8 cellular contexts compared by ENCODE assay signal in the genomic region with DNA sequence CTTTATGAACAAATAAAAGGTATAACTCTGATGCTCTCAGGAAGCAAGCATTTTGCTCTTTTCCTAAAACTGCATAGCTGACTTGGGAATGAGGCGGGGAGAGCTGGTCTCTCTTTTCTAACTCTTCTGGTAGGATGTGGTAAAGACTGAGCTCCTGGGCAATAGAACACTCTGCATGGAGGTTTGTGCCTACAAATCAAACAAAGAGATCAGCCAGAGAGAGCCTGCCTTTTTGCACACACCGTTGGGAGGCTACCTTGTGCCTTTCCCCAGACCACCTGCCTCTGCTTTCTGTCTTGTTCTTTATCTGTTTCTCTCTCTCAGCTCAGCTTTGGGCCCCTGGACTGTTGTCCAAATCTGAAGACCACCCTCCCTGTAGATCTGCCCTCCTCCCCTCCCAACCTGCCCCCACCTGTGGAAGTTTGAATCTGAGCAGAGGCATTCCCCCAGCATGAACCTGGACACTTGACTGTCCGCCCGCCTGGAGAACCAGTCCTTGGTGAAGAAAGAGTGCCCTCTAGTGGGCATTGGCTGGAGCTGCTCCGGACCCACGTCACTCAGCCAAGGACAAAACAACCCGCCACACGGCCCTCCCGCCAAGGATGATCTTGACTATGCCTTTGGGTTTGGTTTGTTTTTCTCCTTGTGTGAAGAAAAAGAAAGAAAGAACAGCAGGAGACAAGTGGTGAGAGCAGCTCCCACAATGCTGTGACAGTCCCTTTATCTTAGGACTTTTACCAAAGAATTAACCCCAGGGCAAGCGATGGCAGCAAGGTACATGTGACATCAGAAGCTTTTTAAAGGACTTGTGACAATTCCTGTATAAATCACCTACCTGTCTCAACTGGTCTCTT.
A peak's percentile ranks its signal among the peaks of the same experiment; 100 is the strongest.
DNase-seq lines count a peak whose midpoint lies in the region; ATAC-seq, FAIRE-seq and TF ChIP-seq lines count a peak whose summit lies in the region.

No MANE protein-coding gene starts in this region.

- H2AK5ac ChIP-seq in H1 (ENCODE audit: low read depth, low read length) = no peak overlapping the region

- H3K9me3 Mint-ChIP-seq in CD8-positive, alpha-beta memory T cell = peaks cover 0 to 4% (median 0%) of the 10 kb centered on the region in 5 donors
- H3K9me3 Mint-ChIP-seq in activated CD4-positive, alpha-beta memory T cell treated with anti-CD3 and anti-CD28 coated beads for 36 hours = no peaks in the 10 kb centered on the region

- no peak for TF ChIP-seq EP300 in H1 (IDR thresholded peaks at IDR 0.05; ENCODE audit: borderline replicate concordance in 1 of 2, low read depth in 2 of 2, low read length in 2 of 2)

- peak overlapping the region; percentile 39; the same call in 1 of the 2 replicates for H3K18ac ChIP-seq in H1 (ENCODE audit: extremely low read depth, low read length)

- no peak overlapping the region for H2BK12ac ChIP-seq in H1 (ENCODE audit: low read depth, low read length)

- no peaks in the 10 kb centered on the region for H3K36me3 ChIP-seq in CD8-positive, alpha-beta memory T cell (ENCODE audit: insufficient read depth, low read length)
- H3K36me3 ChIP-seq in H1 (ENCODE audit: control insufficient read depth in 2 of 4, insufficient read depth in 4 of 4, low read length in 3 of 4) = peaks cover 0 to 1% (median under 1%) of the 10 kb centered on the region in 4 experiments; a peak in 4 of 8 replicates

- no peak overlapping the region for H2BK15ac ChIP-seq in H1 (ENCODE audit: low read length)

- peaks cover 0 to 5% of the 10 kb centered on the region in 2 donors for H3K27me3 Mint-ChIP-seq in CD8-positive, alpha-beta memory T cell
- peaks cover 1% of the 10 kb centered on the region for H3K27me3 Mint-ChIP-seq in activated CD4-positive, alpha-beta memory T cell treated with anti-CD3 and anti-CD28 coated beads for 36 hours

- H2AFZ ChIP-seq in H1 (ENCODE audit: low read length) = no peak overlapping the region

- peaks cover 3 to 59% of the 10 kb centered on the region in 2 experiments; a peak in 3 of 4 replicates for H3K79me2 ChIP-seq in H1 (ENCODE audit: control insufficient read depth in 1 of 2, insufficient read depth in 2 of 2, low read length in 2 of 2)

- H2BK120ac ChIP-seq in H1 (replicated peaks; ENCODE audit: low read depth, low read length) = no peak overlapping the region

- H3K4me3 ChIP-seq in CD8-positive, alpha-beta memory T cell (ENCODE audit: low read length) = no peak overlapping the region
- H3K4me3 ChIP-seq in H1 (ENCODE audit: extremely low read depth in 1 of 4, insufficient read depth in 2 of 4, low read depth in 3 of 4, low read length in 4 of 4) = peak overlapping the region in 1 of 4 experiments; percentile 14; a peak in 1 of 8 replicates

- no peaks in the 10 kb centered on the region for H3K27me3 ChIP-seq in CD8-positive, alpha-beta memory T cell (ENCODE audit: insufficient read depth, low read length, poor library complexity, severe bottlenecking)
- H3K27me3 ChIP-seq in H1 (replicated peaks in 1 of 4; ENCODE audit: control insufficient read depth in 3 of 4, extremely low read depth in 1 of 4, insufficient read depth in 3 of 4, low read length in 3 of 4) = no peaks in the 10 kb centered on the region

- no peak for TF ChIP-seq POLR2A in H1 (IDR thresholded peaks at IDR 0.05; ENCODE audit: control extremely low read depth in 1 of 2, low read depth in 2 of 2, low read length in 2 of 2)

- no peaks in the 10 kb centered on the region for H3K4me1 ChIP-seq in CD8-positive, alpha-beta memory T cell (ENCODE audit: insufficient read depth, low read length)
- peaks cover 0 to 15% (median 5%) of the 10 kb centered on the region in 4 experiments; a peak in 5 of 7 replicates for H3K4me1 ChIP-seq in H1 (replicated peaks in 1 of 4; ENCODE audit: control insufficient read depth in 3 of 4, insufficient read depth in 4 of 4, low read length in 3 of 4)

- no peak overlapping the region for H4K91ac ChIP-seq in H1 (replicated peaks; ENCODE audit: insufficient read length, low read length)

- CTCF ChIA-PET in CD8-positive, alpha-beta memory T cell (lab: Charles Lee) = interaction anchor here (0.6 to 1.7 kb wide), 5 partner anchors 9 to 18 kb away, joined by 3 to 6 read pairs (median 4); no protein-coding TSS in a partner anchor
- CTCF ChIA-PET in activated CD4-positive, alpha-beta memory T cell treated with anti-CD3 and anti-CD28 coated beads for 36 hours (lab: Charles Lee) = interaction anchor here (0.6 to 2.9 kb wide), 16 partner anchors 9 to 1399 kb away, joined by 3 to 18 read pairs (median 4); no protein-coding TSS in a partner anchor
- CTCF ChIA-PET in H1 (lab: Charles Lee; ENCODE audit: partially characterized antibody) = interaction anchor here (0.5 to 10.2 kb wide), 59 partner anchors 9 to 1285 kb away, joined by 3 to 88 read pairs (median 3); no protein-coding TSS in a partner anchor

- FAIRE-seq in H1 (lab: Jason Lieb, UNC) = peak; percentile 83

- H3K79me1 ChIP-seq in H1 (ENCODE audit: low read depth, low read length) = no peaks in the 10 kb centered on the region; the same call in 1 of the 2 replicates

- H4K20me1 ChIP-seq in H1 (replicated peaks in 1 of 2; ENCODE audit: control insufficient read depth in 1 of 2, insufficient read depth in 2 of 2, low read length in 2 of 2) = peaks cover 4 to 7% of the 10 kb centered on the region in 2 experiments

- no peaks in the 10 kb centered on the region for H3K36me3 Mint-ChIP-seq in CD8-positive, alpha-beta memory T cell
- no peaks in the 10 kb centered on the region for H3K36me3 Mint-ChIP-seq in activated CD4-positive, alpha-beta memory T cell treated with anti-CD3 and anti-CD28 coated beads for 36 hours

- peaks cover 0 to 5% (median 4%) of the 10 kb centered on the region in 3 donors for H3K4me1 Mint-ChIP-seq in CD8-positive, alpha-beta memory T cell
- H3K4me1 Mint-ChIP-seq in activated CD4-positive, alpha-beta memory T cell treated with anti-CD3 and anti-CD28 coated beads for 36 hours (ENCODE audit: low read depth) = no peaks in the 10 kb centered on the region

- POLR2A ChIA-PET in CD8-positive, alpha-beta memory T cell (lab: Charles Lee) = no interaction called here
- POLR2A ChIA-PET in activated CD4-positive, alpha-beta memory T cell treated with anti-CD3 and anti-CD28 coated beads for 36 hours (lab: Charles Lee) = no interaction called here
- POLR2A ChIA-PET in H1 (lab: Charles Lee; ENCODE audit: partially characterized antibody) = interaction anchor here (0.7 to 1.8 kb wide), 3 partner anchors 16 to 162 kb away, joined by 3 to 6 read pairs (median 3); no protein-coding TSS in a partner anchor

- peak; percentile 78 to 93 (median 90) for TF ChIP-seq CTCF in H1 (IDR thresholded peaks at IDR 0.05; ENCODE audit: control extremely low read depth in 1 of 3, insufficient read depth in 1 of 3, low read depth in 1 of 3, low read length in 3 of 3)

- no peak overlapping the region for H3K27ac ChIP-seq in CD8-positive, alpha-beta memory T cell (ENCODE audit: low read depth, low read length)
- H3K27ac ChIP-seq in H1 (ENCODE audit: low read depth, low read length) = peak overlapping the region; percentile 48; the same call in 1 of the 2 replicates

- no peaks in the 10 kb centered on the region for H3K23me2 ChIP-seq in H1 (ENCODE audit: low read depth, low read length)

- H3K9ac ChIP-seq in H1 (replicated peaks in 1 of 4; ENCODE audit: extremely low read depth in 1 of 4, low read depth in 3 of 4, low read length in 3 of 4) = peak overlapping the region in 1 of 4 experiments; percentile 24; a peak in 1 of 7 replicates

- DNase-seq in CD8-positive, alpha-beta memory T cell = peak; percentile 3 to 50 (median 10)
- peak; percentile 96 for DNase-seq in NCI-H69 (lab: John Stamatoyannopoulos, UW)
- DNase-seq in activated CD4-positive, alpha-beta memory T cell treated with anti-CD3 and anti-CD28 coated beads for 36 hours = peak; percentile 69
- peak; percentile 78 to 89 for DNase-seq in H1 (ENCODE audit: low read depth in 1 of 2, low spot score in 2 of 2)
- peak; percentile 95 for DNase-seq in medulla oblongata (ENCODE audit: extremely low spot score)
- DNase-seq in stimulated activated CD8-positive, alpha-beta memory T cell treated with anti-CD3 and anti-CD28 coated beads, Interleukin-15, amount 100 ng/mL, for 1 hour (ENCODE audit: low read depth) = peak; percentile 11

- H3K56ac ChIP-seq in H1 (replicated peaks; ENCODE audit: insufficient read length, low read depth, low read length) = no peak overlapping the region

- H3K14ac ChIP-seq in H1 (ENCODE audit: insufficient read length) = no peak overlapping the region

- H4K5ac ChIP-seq in H1 (ENCODE audit: insufficient read length, low read depth, low read length) = no peak overlapping the region

- no peak overlapping the region for H3K23ac ChIP-seq in H1 (ENCODE audit: insufficient read length)

- H3K9me3 ChIP-seq in CD8-positive, alpha-beta memory T cell (ENCODE audit: low read length) = no peaks in the 10 kb centered on the region
- H3K9me3 ChIP-seq in H1 (ENCODE audit: insufficient read depth in 2 of 2, low read depth in 1 of 2, low read length in 1 of 2) = no peaks in the 10 kb centered on the region

- no peak overlapping the region for H3K27ac Mint-ChIP-seq in CD8-positive, alpha-beta memory T cell
- H3K27ac Mint-ChIP-seq in activated CD4-positive, alpha-beta memory T cell treated with anti-CD3 and anti-CD28 coated beads for 36 hours = no peak overlapping the region

- H3K4me3 Mint-ChIP-seq in CD8-positive, alpha-beta memory T cell = peak overlapping the region in 1 of 7 donors; percentile 59
- H3K4me3 Mint-ChIP-seq in activated CD4-positive, alpha-beta memory T cell treated with anti-CD3 and anti-CD28 coated beads for 36 hours = no peak overlapping the region

- ATAC-seq in GM19438 (IDR thresholded peaks at IDR 0.05; ENCODE audit: low read depth, unreplicated experiment) (peak; percentile 95), HG03520 (IDR thresholded peaks at IDR 0.05; ENCODE audit: unreplicated experiment) (peak; percentile 95)

- H3K4ac ChIP-seq in H1 (replicated peaks; ENCODE audit: insufficient read length, low read depth, low read length) = no peak overlapping the region

- TF ChIP-seq RAD21 in H1 (IDR thresholded peaks at IDR 0.05 in 1 of 2, conservative IDR thresholded peaks at IDR 0.05 in 1 of 2; ENCODE audit: low read depth in 2 of 2, low read length in 2 of 2) = peak; percentile 93

- peak overlapping the region in 1 of 2 experiments; percentile 29; a peak in 3 of 4 replicates for H3K4me2 ChIP-seq in H1 (ENCODE audit: insufficient read depth in 1 of 2, low read depth in 2 of 2, low read length in 2 of 2)

- H2BK5ac ChIP-seq in H1 (ENCODE audit: low read depth, low read length) = peak overlapping the region; percentile 50; the same call in 1 of the 2 replicates

- no peak overlapping the region for H2BK20ac ChIP-seq in H1 (ENCODE audit: low read length)

- H4K8ac ChIP-seq in H1 (ENCODE audit: extremely low read depth, insufficient read depth, low read length) = no peak overlapping the region

- WGBS in H1 (ENCODE audit: extremely low coverage in 1 of 2, insufficient coverage in 1 of 2, insufficient read length in 1 of 2, insufficient replicate concordance in 2 of 2, low coverage in 1 of 2, low lambda C conversion rate in 2 of 2, missing lambda C conversion rate in 1 of 2), 2 experiments = 20% methylated on average over 10 of the region's 10 CpGs; no CpG with 5 or more reads in 1 of the 2 experiments

- intact Hi-C loops in activated CD4-positive, alpha-beta memory T cell treated with anti-CD3 and anti-CD28 coated beads for 36 hours (cut with micrococcal nuclease) = loop anchor here (1.0 to 5.0 kb wide), 3 partner anchors 1377 to 1935 kb away; no protein-coding TSS in a partner anchor

TF ChIP-seq in H1, 55 proteins besides CTCF, POLR2A, EP300 and RAD21 (continues in another document):
- TF ChIP-seq JUND (IDR thresholded peaks at IDR 0.05; ENCODE audit: low read length) = peak; percentile 45; the same call in 1 of the 2 replicates

Comparison
In these comparisons a context has a peak if more than half of its experiments do, and no peak if none do; other contexts are left out.
1. DNase-seq: peak in every context shown above with its lines; median percentile 96 in NCI-H69; 95 in medulla oblongata; 84 in H1; 69 in activated CD4-positive, alpha-beta memory T cell treated with anti-CD3 and anti-CD28 coated beads for 36 hours; 11 in stimulated activated CD8-positive, alpha-beta memory T cell treated with anti-CD3 and anti-CD28 coated beads, Interleukin-15, amount 100 ng/mL, for 1 hour; 10 in CD8-positive, alpha-beta memory T cell.